14 cellular contexts compared by ENCODE assay signal in the genomic region with DNA sequence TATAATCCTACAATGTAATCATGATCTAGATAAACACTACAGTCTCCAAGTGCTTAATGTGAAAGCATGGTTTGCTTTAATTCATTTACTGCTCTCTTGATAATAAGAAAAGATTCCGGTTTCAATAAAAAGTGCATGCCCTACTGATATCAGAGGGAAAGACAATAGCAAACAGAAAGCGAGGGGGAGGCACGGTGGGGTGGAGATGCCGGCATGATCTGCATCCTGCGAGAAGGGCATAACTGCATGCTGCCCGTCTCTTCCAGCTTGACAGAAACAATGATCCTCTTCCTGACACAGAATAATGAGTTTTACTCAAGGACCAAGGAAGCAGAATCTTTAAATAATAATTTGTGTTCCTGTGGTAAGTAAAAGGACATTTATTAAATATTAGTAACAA.
"Had no signal": no experiment of that assay in that cellular context is flagged by ENCODE, and none has a peak within 500 bp of the region (broad histone marks: within the 10 kb centered on the region; RNA-seq: fewer than 3 reads in every experiment).

No MANE protein-coding gene starts in this region.

- DNase-seq: activated CD4-positive, alpha-beta memory T cell treated with anti-CD3 and anti-CD28 coated beads, Interleukin-2, amount 10 ng/mL, durations not matched to agents 7 days and 5 days; activated CD4-positive, alpha-beta T cell treated with anti-CD3 and anti-CD28 coated beads for 48 hours; activated CD4-positive, CD25-positive, alpha-beta regulatory T cell; activated CD8-positive, alpha-beta memory T cell treated with anti-CD3 and anti-CD28 coated beads, Interleukin-2, amount 10 ng/mL, durations not matched to agents 7 days and 5 days; foreskin melanocyte; kidney; mammary epithelial cell; occipital lobe; stimulated activated naive CD8-positive, alpha-beta T cell treated with anti-CD3 and anti-CD28 coated beads, Interleukin-15, Interleukin-2, amounts not matched to agents 100 U/mL and 50 U/mL, for 24 hours; T-helper 9 cell; transverse colon; uterus had no signal

- ATAC-seq: activated CD8-positive, alpha-beta memory T cell treated with anti-CD3 and anti-CD28 coated beads, Interleukin-2, amount 10 ng/mL, durations not matched to agents 7 days and 5 days; heart left ventricle; left lobe of liver; stimulated activated naive CD8-positive, alpha-beta T cell treated with anti-CD3 and anti-CD28 coated beads, Interleukin-15, Interleukin-2, amounts not matched to agents 100 U/mL and 50 U/mL, for 24 hours had no signal

- H3K9me3 ChIP-seq: heart left ventricle, transverse colon, uterus had no signal

- H3K27me3 ChIP-seq: heart left ventricle, transverse colon, uterus had no signal

- H3K36me3 ChIP-seq: uterus had no signal

- H3K4me1 ChIP-seq: uterus had no signal

- H3K27ac ChIP-seq: transverse colon, uterus had no signal

- H3K4me3 ChIP-seq: transverse colon, uterus had no signal
